In genomic region chr13:49792550-49793324, GRCh38 we compare ENCODE assay signal across 8 cellular contexts. TPM values are rescaled to one million over a fixed set of nuclear protein-coding genes. Genes with fewer than 3 reads are reported as not detected.
DNase-seq lines count a peak whose midpoint lies in the region; ATAC-seq and TF ChIP-seq lines count a peak whose summit lies in the region.

Gene KPNA3 (minus strand): TSS chr13:49792682. CDS start chr13:49792506, 176 bp downstream.

- H4K20me1 ChIP-seq in SK-N-SH (ENCODE audit: insufficient read depth) = peaks cover 32% of the 10 kb centered on the region

- DNase-seq in GM10266 (ENCODE audit: extremely low spot score) = peak; percentile 95
- peak; percentile 66 for DNase-seq in NCI-H1048 (lab: John Stamatoyannopoulos, UW)
- peak; percentile 97 for DNase-seq in SK-N-SH
- DNase-seq in activated naive CD4-positive, alpha-beta T cell treated with anti-CD3 and anti-CD28 coated beads, Interleukin-2, amount 50 U/mL, for 16 hours = peak; percentile 97
- peak; percentile 96 for DNase-seq in germinal center (ENCODE audit: low spot score)
- DNase-seq in nucleus accumbens (lab: John Stamatoyannopoulos, UW) = peak; percentile 63 to 99 (median 96)
- peak; percentile 95 to 96 for DNase-seq in suprapubic skin (ENCODE audit: low spot score in 2 of 2)

- peak within 1 kb of the TSS; percentile 95 for H2AFZ ChIP-seq in SK-N-SH (ENCODE audit: low read depth)

- ATAC-seq in HG02588 (IDR thresholded peaks at IDR 0.05; ENCODE audit: unreplicated experiment) = peak; percentile 87

- no peaks in the 10 kb centered on the region for H3F3A ChIP-seq in SK-N-SH (replicated peaks; ENCODE audit: insufficient read depth)

- 3% methylated on average over 14 of the region's 71 CpGs for WGBS in SK-N-SH (ENCODE audit: low lambda C conversion rate)
- WGBS in suprapubic skin = under 1% methylated on average over 13 of the region's 71 CpGs

- H3K27ac ChIP-seq in SK-N-SH (ENCODE audit: low read depth in 2 of 2, low read length in 1 of 2) (peak within 1 kb of the TSS; percentile 89 to 97), suprapubic skin (peak within 1 kb of the TSS; percentile 93)

- H3K9me2 ChIP-seq in SK-N-SH = no peaks in the 10 kb centered on the region

- peak in 1 of 2 donors; percentile 46 for TF ChIP-seq POLR2A in suprapubic skin (IDR thresholded peaks at IDR 0.05)

- H3K36me3 ChIP-seq in SK-N-SH (replicated peaks in 1 of 2; ENCODE audit: control insufficient read depth in 1 of 2, insufficient read depth in 2 of 2, low read length in 1 of 2) (peaks cover 0 to 2% of the 10 kb centered on the region in 2 experiments), suprapubic skin (no peaks in the 10 kb centered on the region)

- POLR2A ChIA-PET in SK-N-SH (lab: Yijun Ruan, JAX) = interaction anchor here (0.6 to 2.6 kb wide), 7 partner anchors 11 to 816 kb away, joined by 3 to 12 read pairs (median 3); partner anchors contain the start of gene EBPL

- H3K27me3 ChIP-seq in SK-N-SH (ENCODE audit: insufficient read depth) = no peaks in the 10 kb centered on the region
- no peaks in the 10 kb centered on the region for H3K27me3 ChIP-seq in suprapubic skin

- peak within 1 kb of the TSS; percentile 88 for H3K9ac ChIP-seq in SK-N-SH

- H3K4me3 ChIP-seq in SK-N-SH (ENCODE audit: low read depth in 2 of 2, low read length in 1 of 2) (peak within 1 kb of the TSS; percentile 77 to 80), suprapubic skin (peak within 1 kb of the TSS; percentile 77)

- no peak; the same call in 1 of the 2 replicates for TF ChIP-seq RAD21 in SK-N-SH (IDR thresholded peaks at IDR 0.05; ENCODE audit: low read length)

- CTCF ChIA-PET in SK-N-SH (lab: Yijun Ruan, JAX) = interaction anchor here (0.9 to 1.4 kb wide), 4 partner anchors 10 to 348 kb away, joined by 3 read pairs; no protein-coding TSS in a partner anchor

- H3K4me1 ChIP-seq in SK-N-SH (ENCODE audit: control insufficient read depth in 1 of 2, insufficient read depth in 2 of 2, low read depth in 1 of 2, low read length in 1 of 2) (peaks cover 6 to 7% of the 10 kb centered on the region in 2 experiments; a peak in 3 of 4 replicates), suprapubic skin (peaks cover 28% of the 10 kb centered on the region)

- H3K9me3 ChIP-seq in SK-N-SH (no peaks in the 10 kb centered on the region), suprapubic skin (no peaks in the 10 kb centered on the region)

- H3K4me2 ChIP-seq in SK-N-SH = peak within 1 kb of the TSS; percentile 87

- TF ChIP-seq CTCF in GM10266 (IDR thresholded peaks at IDR 0.05; ENCODE audit: control insufficient read depth, insufficient read depth, low read depth, missing control alignments) (peak; percentile 44), SK-N-SH (IDR thresholded peaks at IDR 0.05) (no peak), suprapubic skin (IDR thresholded peaks at IDR 0.05) (peak in 1 of 2 donors; percentile 21)

- TF ChIP-seq EP300 in SK-N-SH (IDR thresholded peaks at IDR 0.05; ENCODE audit: borderline replicate concordance in 1 of 2, low read depth in 1 of 2, low read length in 1 of 2) (no peak), suprapubic skin (IDR thresholded peaks at IDR 0.05) (no peak)

- peaks cover 42% of the 10 kb centered on the region for H3K79me2 ChIP-seq in SK-N-SH (ENCODE audit: insufficient read depth)

TF ChIP-seq in SK-N-SH, 30 proteins besides CTCF, POLR2A, EP300 and RAD21 (continues in another document):
- TF ChIP-seq RFX5 (IDR thresholded peaks at IDR 0.05; ENCODE audit: low read length) (peak; percentile 63), IRF3 (IDR thresholded peaks at IDR 0.05; ENCODE audit: low read depth, low read length) (no peak), MAX (IDR thresholded peaks at IDR 0.05; ENCODE audit: low read depth) (peak; percentile 71), CHD2 (IDR thresholded peaks at IDR 0.05; ENCODE audit: low read length, partially characterized antibody) (no peak), EZH2phosphoT487 (IDR thresholded peaks at IDR 0.05; ENCODE audit: borderline replicate concordance, low read depth) (no peak), JUND (IDR thresholded peaks at IDR 0.05) (no peak), FOXM1 (IDR thresholded peaks at IDR 0.05; ENCODE audit: low read depth) (no peak), GATA2 (CRISPR knock-in tag; IDR thresholded peaks at IDR 0.05) (no peak), SIN3A (IDR thresholded peaks at IDR 0.05; ENCODE audit: borderline replicate concordance, low read depth, low read length) (no peak; the same call in 1 of the 2 replicates), USF2 (IDR thresholded peaks at IDR 0.05; ENCODE audit: borderline replicate concordance, low read depth, low read length) (peak; percentile 73), ZBTB33 (IDR thresholded peaks at IDR 0.05; ENCODE audit: borderline replicate concordance, low read depth) (0 out of 2 replicates have a peak, but pooled peaks have one; percentile 50), REST (IDR thresholded peaks at IDR 0.05; ENCODE audit: low read depth, low read length) (no peak), MXI1 (IDR thresholded peaks at IDR 0.05; ENCODE audit: low read depth, low read length) (peak; percentile 61), RCOR1 (IDR thresholded peaks at IDR 0.05; ENCODE audit: low read length) (no peak; the same call in 1 of the 2 replicates), YY1 (IDR thresholded peaks at IDR 0.05; ENCODE audit: low read depth) (no peak; the same call in 1 of the 2 replicates), MEF2A (IDR thresholded peaks at IDR 0.05; ENCODE audit: borderline replicate concordance, low read depth) (no peak), POLR2AphosphoS5 (IDR thresholded peaks at IDR 0.05; ENCODE audit: low read depth, low read length) (peak; percentile 67), GABPA (IDR thresholded peaks at IDR 0.05; ENCODE audit: low read depth) (peak; percentile 25; the same call in 1 of the 2 replicates), TCF12 (IDR thresholded peaks at IDR 0.05) (no peak)

RNA-seq across cellular contexts. Expression of gene KPNA3, which starts in this region (rescaled TPM):
- 11.3 and 13.1 TPM in 2 replicates for polyA plus RNA-seq in SK-N-SH (2012; rRNA removed)
- 20.5 and 21.7 TPM in 2 replicates for polyA plus RNA-seq in SK-N-SH (2012; cell fraction: cytosol; rRNA removed)
- polyA plus RNA-seq in SK-N-SH (2012; cell fraction: nucleus; rRNA removed) = 7.6 and 17.0 TPM in 2 replicates
- 10 to 100 TPM; 17.1 to 27.3 (median 23.6) TPM for total RNA-seq in suprapubic skin

Comparison
In these comparisons a context has a peak if more than half of its experiments do, and no peak if none do; other contexts are left out.
1. Peak in every context shown above with its lines: DNase-seq, ATAC-seq, H3K4me3 ChIP-seq and H3K27ac ChIP-seq.